ENCODE assay signal across 1 cellular context in genomic region chr6:167079853-167080297, GRCh38.
TF ChIP-seq lines count a peak whose summit lies in the region.

No MANE protein-coding gene starts in this region.

TF ChIP-seq in H1, 55 proteins besides CTCF, POLR2A, EP300 and RAD21 (continued from another document):
- no peak for TF ChIP-seq CHD7 (IDR thresholded peaks at IDR 0.05; ENCODE audit: insufficient replicate concordance, low read length)
